8 cellular contexts compared by ENCODE assay signal in the genomic region with DNA sequence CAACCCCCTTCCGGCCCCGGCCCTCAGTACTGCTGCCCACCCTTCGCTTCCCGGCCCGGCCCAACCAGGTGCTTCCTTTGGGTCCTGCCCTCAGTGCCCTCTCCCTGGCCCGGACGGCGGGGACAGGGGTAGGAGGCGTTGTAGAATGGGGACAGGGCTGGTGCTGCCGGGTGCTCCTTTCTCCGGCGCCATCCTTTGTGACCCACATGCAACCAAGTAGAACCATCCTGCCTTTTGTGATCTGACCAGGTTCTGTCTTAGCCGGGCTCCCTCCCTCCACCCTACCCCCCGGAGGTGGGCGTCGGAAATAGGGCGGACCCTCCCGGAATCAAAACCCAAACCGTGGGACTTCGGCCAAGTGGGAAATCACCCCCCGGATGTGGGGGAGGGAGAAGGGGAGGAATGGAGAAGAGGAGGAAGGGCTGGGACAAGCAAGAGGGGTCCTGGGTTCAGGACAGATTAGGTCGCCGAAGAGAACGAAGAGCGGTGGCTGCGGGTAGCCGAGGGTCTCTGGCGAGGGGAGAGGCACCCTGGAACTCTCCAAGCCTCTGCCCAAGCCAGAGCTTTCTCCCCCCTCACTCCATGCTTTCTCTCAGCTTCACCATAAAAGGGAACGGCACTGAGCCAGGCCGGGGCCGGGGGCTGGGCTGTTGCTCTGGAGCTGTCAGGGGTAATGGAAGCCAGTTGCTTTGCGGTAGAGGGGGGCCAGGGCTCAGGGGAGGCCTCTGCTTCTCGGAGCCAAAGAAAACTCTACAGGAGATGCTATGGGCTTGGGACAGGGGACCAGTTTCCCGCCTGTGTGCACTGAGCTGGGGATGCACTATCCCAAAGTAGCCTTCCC. TPM values are rescaled to one million over a fixed set of nuclear protein-coding genes. Genes with fewer than 3 reads are reported as not detected.
DNase-seq lines count a peak whose midpoint lies in the region; ATAC-seq and TF ChIP-seq lines count a peak whose summit lies in the region.

No MANE protein-coding gene starts in this region.

- CTCF ChIA-PET in activated CD8-positive, alpha-beta memory T cell treated with anti-CD3 and anti-CD28 coated beads, Interleukin-2, amount 10 ng/mL, durations not matched to agents 7 days and 5 days (lab: Charles Lee): interaction anchor here (1.2 to 5.9 kb wide), 10 partner anchors 9 to 231 kb away, joined by 4 to 45 read pairs (median 8); partner anchors contain the start of genes AGBL5 and KHK

- H3K79me2 ChIP-seq in parathyroid adenoma: peaks cover 22% of the 10 kb centered on the region

- H3K27me3 ChIP-seq in cardiac muscle cell (no peaks in the 10 kb centered on the region), parathyroid adenoma (ENCODE audit: control insufficient read depth, insufficient read depth, low read length) (no peaks in the 10 kb centered on the region)

- peak overlapping the region; percentile 100 for H3K27ac ChIP-seq in cardiac muscle cell
- H3K27ac ChIP-seq in parathyroid adenoma: peak overlapping the region; percentile 74

- H3K36me3 ChIP-seq in cardiac muscle cell: peaks cover 17% of the 10 kb centered on the region
- no peaks in the 10 kb centered on the region for H3K36me3 ChIP-seq in parathyroid adenoma (ENCODE audit: control insufficient read depth, insufficient read depth, low read length)

- peaks cover 70% of the 10 kb centered on the region for H3K4me1 Mint-ChIP-seq in activated CD8-positive, alpha-beta memory T cell treated with anti-CD3 and anti-CD28 coated beads, Interleukin-2, amount 10 ng/mL, durations not matched to agents 7 days and 5 days
- H3K4me1 Mint-ChIP-seq in activated T-cell treated with anti-CD3 and anti-CD28 coated beads, Interleukin-2, amount 50 U/mL, for 72 hours (ENCODE audit: low read depth): peaks cover 69% of the 10 kb centered on the region

- H3K27me3 Mint-ChIP-seq in activated CD8-positive, alpha-beta memory T cell treated with anti-CD3 and anti-CD28 coated beads, Interleukin-2, amount 10 ng/mL, durations not matched to agents 7 days and 5 days: no peaks in the 10 kb centered on the region
- H3K27me3 Mint-ChIP-seq in activated T-cell treated with anti-CD3 and anti-CD28 coated beads, Interleukin-2, amount 50 U/mL, for 72 hours (ENCODE audit: low read depth): no peaks in the 10 kb centered on the region

- peak overlapping the region; percentile 82 for H3K27ac Mint-ChIP-seq in activated CD8-positive, alpha-beta memory T cell treated with anti-CD3 and anti-CD28 coated beads, Interleukin-2, amount 10 ng/mL, durations not matched to agents 7 days and 5 days
- peak overlapping the region; percentile 45 for H3K27ac Mint-ChIP-seq in activated T-cell treated with anti-CD3 and anti-CD28 coated beads, Interleukin-2, amount 50 U/mL, for 72 hours

- peaks cover 24% of the 10 kb centered on the region for H3K4me1 ChIP-seq in cardiac muscle cell (ENCODE audit: low read depth)
- peaks cover 12% of the 10 kb centered on the region for H3K4me1 ChIP-seq in parathyroid adenoma

- no peaks in the 10 kb centered on the region for H3K9me3 ChIP-seq in cardiac muscle cell (ENCODE audit: low read depth)
- H3K9me3 ChIP-seq in parathyroid adenoma (ENCODE audit: control insufficient read depth, low read length): no peaks in the 10 kb centered on the region

- peaks cover 14% of the 10 kb centered on the region for H3K36me3 Mint-ChIP-seq in activated CD8-positive, alpha-beta memory T cell treated with anti-CD3 and anti-CD28 coated beads, Interleukin-2, amount 10 ng/mL, durations not matched to agents 7 days and 5 days
- H3K36me3 Mint-ChIP-seq in activated T-cell treated with anti-CD3 and anti-CD28 coated beads, Interleukin-2, amount 50 U/mL, for 72 hours (ENCODE audit: insufficient read depth in 2 of 2): peaks cover 3 to 10% of the 10 kb centered on the region in 2 donors

- H3K4me2 ChIP-seq in parathyroid adenoma (ENCODE audit: low read length): peak overlapping the region; percentile 86

- H3K4me3 ChIP-seq in cardiac muscle cell (peak overlapping the region; percentile 84), parathyroid adenoma (ENCODE audit: low read depth, low read length) (peak overlapping the region; percentile 63)

- TF ChIP-seq CTCF in cardiac muscle cell (IDR thresholded peaks at IDR 0.05; ENCODE audit: low read depth, low read length) (no peak), parathyroid adenoma (IDR thresholded peaks at IDR 0.05) (no peak)

- ATAC-seq in activated CD8-positive, alpha-beta memory T cell treated with anti-CD3 and anti-CD28 coated beads, Interleukin-2, amount 10 ng/mL, durations not matched to agents 7 days and 5 days: peak; percentile 37
- peak; percentile 2 for ATAC-seq in HG03439 (IDR thresholded peaks at IDR 0.05; ENCODE audit: unreplicated experiment)
- peak in 1 of 2 donors; percentile 40 for ATAC-seq in activated T-cell treated with anti-CD3 and anti-CD28 coated beads, Interleukin-2, amount 50 U/mL, for 72 hours (replicated peaks in 1 of 2)

- peak overlapping the region; percentile 79 for H3K4me3 Mint-ChIP-seq in activated CD8-positive, alpha-beta memory T cell treated with anti-CD3 and anti-CD28 coated beads, Interleukin-2, amount 10 ng/mL, durations not matched to agents 7 days and 5 days
- H3K4me3 Mint-ChIP-seq in activated T-cell treated with anti-CD3 and anti-CD28 coated beads, Interleukin-2, amount 50 U/mL, for 72 hours: peak overlapping the region; percentile 91 to 92

- no peak overlapping the region for H3K9ac ChIP-seq in parathyroid adenoma

- H2AFZ ChIP-seq in parathyroid adenoma: peak overlapping the region; percentile 95

- H3K9me3 Mint-ChIP-seq in activated CD8-positive, alpha-beta memory T cell treated with anti-CD3 and anti-CD28 coated beads, Interleukin-2, amount 10 ng/mL, durations not matched to agents 7 days and 5 days (ENCODE audit: low read depth): no peaks in the 10 kb centered on the region
- H3K9me3 Mint-ChIP-seq in activated T-cell treated with anti-CD3 and anti-CD28 coated beads, Interleukin-2, amount 50 U/mL, for 72 hours: no peaks in the 10 kb centered on the region

- peak; percentile 63 for DNase-seq in activated CD8-positive, alpha-beta memory T cell treated with anti-CD3 and anti-CD28 coated beads, Interleukin-2, amount 10 ng/mL, durations not matched to agents 7 days and 5 days
- no peak for DNase-seq in activated CD8-positive, alpha-beta memory T cell treated with anti-CD3 and anti-CD28 coated beads, Interleukin-2, amount 50 U/mL, for 4 hours
- peak in 1 of 2 donors; percentile 63 for DNase-seq in activated T-cell treated with anti-CD3 and anti-CD28 coated beads, Interleukin-2, amount 50 U/mL, for 72 hours
- peak; percentile 95 to 97 for DNase-seq in cardiac muscle cell (ENCODE audit: low read depth in 1 of 2, low spot score in 1 of 2)
- no peak for DNase-seq in epidermal melanocyte (ENCODE audit: insufficient read length, low spot score)
- DNase-seq in HT-29 (ENCODE audit: low spot score): no peak

RNA-seq across cellular contexts. Expression of gene OST4, which starts 0.8 kb away (rescaled TPM):
- total RNA-seq in activated CD8-positive, alpha-beta memory T cell treated with anti-CD3 and anti-CD28 coated beads, Interleukin-2, amount 10 ng/mL, durations not matched to agents 7 days and 5 days: 100 to 1,000 TPM; 248 to 318 TPM
- 100 to 1,000 TPM; 238 to 260 TPM for total RNA-seq in activated T-cell treated with anti-CD3 and anti-CD28 coated beads, Interleukin-2, amount 50 U/mL, for 72 hours
- total RNA-seq in cardiac muscle cell: 289 and 303 TPM in 2 replicates
- 768 and 779 TPM in 2 replicates for polyA plus RNA-seq in cardiac muscle cell
- 107 and 127 TPM in 2 replicates for total RNA-seq in HT-29 (2014; rRNA removed; shearing (Covaris generic))

RNA-seq across cellular contexts. Expression of gene EMILIN1, which starts 6.2 kb away (rescaled TPM):
- total RNA-seq in activated CD8-positive, alpha-beta memory T cell treated with anti-CD3 and anti-CD28 coated beads, Interleukin-2, amount 10 ng/mL, durations not matched to agents 7 days and 5 days: under 1 TPM; 0.75 to 0.79 TPM
- 1 to 10 TPM in 1 of 2 donors, under 1 TPM in 1; 0.36 to 1.0 TPM for total RNA-seq in activated T-cell treated with anti-CD3 and anti-CD28 coated beads, Interleukin-2, amount 50 U/mL, for 72 hours
- 18.5 and 20.2 TPM in 2 replicates for total RNA-seq in cardiac muscle cell
- polyA plus RNA-seq in cardiac muscle cell: 12.2 and 15.6 TPM in 2 replicates
- 0.65 and 1.1 TPM in 2 replicates for total RNA-seq in HT-29 (2014; rRNA removed; shearing (Covaris generic))

RNA-seq across cellular contexts. Expression of gene KHK, which starts 14.4 kb away (rescaled TPM):
- 1 to 10 TPM; 8.0 to 8.8 TPM for total RNA-seq in activated CD8-positive, alpha-beta memory T cell treated with anti-CD3 and anti-CD28 coated beads, Interleukin-2, amount 10 ng/mL, durations not matched to agents 7 days and 5 days
- total RNA-seq in activated T-cell treated with anti-CD3 and anti-CD28 coated beads, Interleukin-2, amount 50 U/mL, for 72 hours: 10 to 100 TPM; 11.9 to 12.9 TPM
- 9.0 and 9.6 TPM in 2 replicates for total RNA-seq in cardiac muscle cell
- polyA plus RNA-seq in cardiac muscle cell: 12.9 and 19.2 TPM in 2 replicates
- total RNA-seq in HT-29 (2014; rRNA removed; shearing (Covaris generic)): 4.1 and 4.2 TPM in 2 replicates

RNA-seq across cellular contexts. Expression of gene AGBL5, which starts 20.7 kb away (rescaled TPM):
- total RNA-seq in activated CD8-positive, alpha-beta memory T cell treated with anti-CD3 and anti-CD28 coated beads, Interleukin-2, amount 10 ng/mL, durations not matched to agents 7 days and 5 days: 10 to 100 TPM; 13.8 to 15.1 TPM
- total RNA-seq in activated T-cell treated with anti-CD3 and anti-CD28 coated beads, Interleukin-2, amount 50 U/mL, for 72 hours: 10 to 100 TPM; 12.1 to 16.1 TPM
- total RNA-seq in cardiac muscle cell: 52.0 and 52.5 TPM in 2 replicates
- 67.0 and 77.7 TPM in 2 replicates for polyA plus RNA-seq in cardiac muscle cell
- 28.1 and 34.5 TPM in 2 replicates for total RNA-seq in HT-29 (2014; rRNA removed; shearing (Covaris generic))

RNA-seq across cellular contexts. Expression of gene TMEM214, which starts 39.4 kb away (rescaled TPM):
- total RNA-seq in activated CD8-positive, alpha-beta memory T cell treated with anti-CD3 and anti-CD28 coated beads, Interleukin-2, amount 10 ng/mL, durations not matched to agents 7 days and 5 days: 10 to 100 TPM; 68.7 to 86.6 TPM
- 10 to 100 TPM; 50.5 to 53.6 TPM for total RNA-seq in activated T-cell treated with anti-CD3 and anti-CD28 coated beads, Interleukin-2, amount 50 U/mL, for 72 hours
- 38.9 and 48.5 TPM in 2 replicates for total RNA-seq in cardiac muscle cell
- polyA plus RNA-seq in cardiac muscle cell: 46.9 and 66.3 TPM in 2 replicates
- 35.6 and 42.0 TPM in 2 replicates for total RNA-seq in HT-29 (2014; rRNA removed; shearing (Covaris generic))

Comparison
In these comparisons a context has a peak if more than half of its experiments do, and no peak if none do; other contexts are left out.
1. DNase-seq: peak in activated CD8-positive, alpha-beta memory T cell treated with anti-CD3 and anti-CD28 coated beads, Interleukin-2, amount 10 ng/mL, durations not matched to agents 7 days and 5 days (single experiment) and cardiac muscle cell (2 of 2); none in activated CD8-positive, alpha-beta memory T cell treated with anti-CD3 and anti-CD28 coated beads, Interleukin-2, amount 50 U/mL, for 4 hours (single experiment), epidermal melanocyte (single experiment) and HT-29 (single experiment).